Comparison of ENCODE assay signal across 17 cellular contexts in genomic region chr17:69175262-69175811, GRCh38. TPM values are rescaled to one million over a fixed set of nuclear protein-coding genes. Genes with fewer than 3 reads are reported as not detected.
"Had no signal": no experiment of that assay in that cellular context is flagged by ENCODE, and none has a peak within 500 bp of the region (broad histone marks: within the 10 kb centered on the region; RNA-seq: fewer than 3 reads in every experiment).

No MANE protein-coding gene starts in this region.

- DNase-seq: activated CD4-positive, alpha-beta T cell treated with anti-CD3 and anti-CD28 coated beads, Interleukin-2, amount 10 ng/mL, durations not matched to agents 24 days and 14 days; activated naive CD4-positive, alpha-beta T cell treated with Interleukin-2 at 50 U/mL for 16 hours; endodermal cell; head of caudate nucleus; left colon; naive thymus-derived CD8-positive, alpha-beta T cell; occipital lobe; psoas muscle; stimulated activated CD4-positive, alpha-beta T cell treated with anti-CD3 and anti-CD28 coated beads, Interleukin-2, amount 100 ng/mL, for 48 hours; stimulated activated CD8-positive, alpha-beta memory T cell treated with anti-CD3 and anti-CD28 coated beads, Interleukin-4, amount 100 ng/mL, for 48 hours; T-cell; uterus had no signal

- H3K4me3 ChIP-seq: lung, psoas muscle, thoracic aorta, uterus had no signal

- H3K4me3 Mint-ChIP-seq: activated CD4-positive, alpha-beta T cell treated with anti-CD3 and anti-CD28 coated beads, Interleukin-2, amount 10 ng/mL, durations not matched to agents 24 days and 14 days; central memory CD8-positive, alpha-beta T cell; endodermal cell; naive thymus-derived CD8-positive, alpha-beta T cell; stimulated activated naive CD8-positive, alpha-beta T cell treated with anti-CD3 and anti-CD28 coated beads, Interleukin-15, Interleukin-2, amounts not matched to agents 100 ng/mL and 50 ng/mL, for 24 hours; T-cell had no signal

- H3K9me3 Mint-ChIP-seq: activated CD4-positive, alpha-beta T cell treated with anti-CD3 and anti-CD28 coated beads, Interleukin-2, amount 10 ng/mL, durations not matched to agents 24 days and 14 days; central memory CD8-positive, alpha-beta T cell; endodermal cell; naive thymus-derived CD8-positive, alpha-beta T cell; stimulated activated naive CD8-positive, alpha-beta T cell treated with anti-CD3 and anti-CD28 coated beads, Interleukin-15, Interleukin-2, amounts not matched to agents 100 ng/mL and 50 ng/mL, for 24 hours; T-cell had no signal

- H3K4me1 ChIP-seq: psoas muscle, uterus had no signal

- H3K27me3 Mint-ChIP-seq: activated CD4-positive, alpha-beta T cell treated with anti-CD3 and anti-CD28 coated beads, Interleukin-2, amount 10 ng/mL, durations not matched to agents 24 days and 14 days; central memory CD8-positive, alpha-beta T cell; naive thymus-derived CD8-positive, alpha-beta T cell; stimulated activated naive CD8-positive, alpha-beta T cell treated with anti-CD3 and anti-CD28 coated beads, Interleukin-15, Interleukin-2, amounts not matched to agents 100 ng/mL and 50 ng/mL, for 24 hours; T-cell had no signal

- H3K27ac ChIP-seq: psoas muscle, thoracic aorta, uterus had no signal

- ATAC-seq: naive thymus-derived CD8-positive, alpha-beta T cell; sciatic nerve; T-cell had no signal

- H3K27me3 ChIP-seq: uterus had no signal

- H3K4me1 Mint-ChIP-seq: activated CD4-positive, alpha-beta T cell treated with anti-CD3 and anti-CD28 coated beads, Interleukin-2, amount 10 ng/mL, durations not matched to agents 24 days and 14 days; central memory CD8-positive, alpha-beta T cell; endodermal cell; T-cell had no signal

- H3K27ac Mint-ChIP-seq: activated CD4-positive, alpha-beta T cell treated with anti-CD3 and anti-CD28 coated beads, Interleukin-2, amount 10 ng/mL, durations not matched to agents 24 days and 14 days; endodermal cell; naive thymus-derived CD8-positive, alpha-beta T cell; stimulated activated naive CD8-positive, alpha-beta T cell treated with anti-CD3 and anti-CD28 coated beads, Interleukin-15, Interleukin-2, amounts not matched to agents 100 ng/mL and 50 ng/mL, for 24 hours; T-cell had no signal

- H3K9me3 ChIP-seq: psoas muscle, thoracic aorta, uterus had no signal

- H3K36me3 ChIP-seq: thoracic aorta, uterus had no signal

RNA-seq across cellular contexts. Expression of gene ABCA6, which starts 33.6 kb away (rescaled TPM):
- total RNA-seq: activated CD4-positive, alpha-beta T cell treated with anti-CD3 and anti-CD28 coated beads, Interleukin-2, amount 10 ng/mL, durations not matched to agents 24 days and 14 days; endodermal cell had no signal

RNA-seq across cellular contexts. Expression of gene ABCA10, which starts 53.3 kb away (rescaled TPM):
- total RNA-seq: endodermal cell had no signal
- polyA plus RNA-seq: naive thymus-derived CD8-positive, alpha-beta T cell had no signal
